ENCODE assay signal across 21 cellular contexts in the genomic region with DNA sequence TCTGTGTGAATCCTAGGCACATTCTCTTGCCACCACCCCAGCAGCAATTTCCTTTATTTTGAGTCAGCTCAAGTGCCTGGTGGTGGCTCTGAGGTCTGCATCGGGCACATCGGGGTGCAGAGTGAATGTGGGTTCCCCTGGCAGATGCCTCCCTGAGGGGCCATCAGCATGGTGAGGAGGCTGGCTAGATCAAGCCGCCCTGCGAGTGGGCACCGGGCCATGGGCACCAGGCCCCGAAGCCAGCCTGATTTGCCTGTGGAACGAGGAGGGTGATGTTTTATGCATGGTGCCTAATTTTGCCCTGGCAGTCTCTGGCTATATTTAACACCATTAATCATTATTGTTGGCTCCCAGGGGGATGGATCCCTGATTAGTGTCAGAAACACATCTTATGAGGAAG. TPM values are rescaled to one million over a fixed set of nuclear protein-coding genes. Genes with fewer than 3 reads are reported as not detected.
DNase-seq lines count a peak whose midpoint lies in the region; ATAC-seq and TF ChIP-seq lines count a peak whose summit lies in the region.
"Had no signal": no experiment of that assay in that cellular context is flagged by ENCODE, and none has a peak within 500 bp of the region (broad histone marks: within the 10 kb centered on the region; RNA-seq: fewer than 3 reads in every experiment).

No MANE protein-coding gene starts in this region.

- no peaks in the 10 kb centered on the region for H3K9me3 Mint-ChIP-seq in CD4-positive, alpha-beta T cell
- H3K9me3 Mint-ChIP-seq: CD4-positive, alpha-beta memory T cell; HFFc6 had no signal

- no peaks in the 10 kb centered on the region for H3K36me3 Mint-ChIP-seq in CD4-positive, alpha-beta T cell (ENCODE audit: low read depth)
- H3K36me3 Mint-ChIP-seq: CD14-positive monocyte; CD4-positive, alpha-beta memory T cell had no signal

- CTCF ChIA-PET in CD4-positive, alpha-beta T cell (lab: Charles Lee): no interaction called here

- no peaks in the 10 kb centered on the region; the same call in 1 of the 2 replicates for H3K27me3 ChIP-seq in Karpas-422 (ENCODE audit: low read length)
- H3K27me3 ChIP-seq in CD4-positive, alpha-beta T cell (ENCODE audit: control insufficient read depth, insufficient read depth, low read length): no peaks in the 10 kb centered on the region
- H3K27me3 ChIP-seq: BE2C; BLaER1 treated with 17β-estradiol and CSF1 and Interleukin-3, amounts not matched to agents 10 nM and 100 nM had no signal

- peak overlapping the region; percentile 31; the same call in 1 of the 2 replicates for H3K9ac ChIP-seq in Karpas-422 (ENCODE audit: low read length)
- H3K9ac ChIP-seq: BLaER1 treated with 17β-estradiol and CSF1 and Interleukin-3, amounts not matched to agents 10 nM and 100 nM had no signal

- no peak overlapping the region for H2AFZ ChIP-seq in Karpas-422 (ENCODE audit: low read length)
- H2AFZ ChIP-seq: GM23338 had no signal

- H4K20me1 ChIP-seq in Karpas-422 (ENCODE audit: insufficient read depth, low read depth, low read length): no peaks in the 10 kb centered on the region
- H4K20me1 ChIP-seq: BLaER1 treated with 17β-estradiol and CSF1 and Interleukin-3, amounts not matched to agents 10 nM and 100 nM had no signal

- H3K27ac ChIP-seq in Karpas-422 (ENCODE audit: low read length) (peak overlapping the region; percentile 82), coronary artery (no peak overlapping the region)
- no peak overlapping the region for H3K27ac ChIP-seq in CD4-positive, alpha-beta T cell (ENCODE audit: low read depth, low read length)
- H3K27ac ChIP-seq: A549; BLaER1 treated with 17β-estradiol and CSF1 and Interleukin-3, amounts not matched to agents 10 nM and 100 nM had no signal

- H3K36me3 ChIP-seq in Karpas-422 (ENCODE audit: insufficient read depth, low read length): no peaks in the 10 kb centered on the region
- H3K36me3 ChIP-seq: BE2C; BLaER1 treated with 17β-estradiol and CSF1 and Interleukin-3, amounts not matched to agents 10 nM and 100 nM; HAP-1 had no signal

- no peaks in the 10 kb centered on the region for H3K27me3 Mint-ChIP-seq in CD4-positive, alpha-beta T cell

- ATAC-seq in CD4-positive, alpha-beta T cell (ENCODE audit: poor library complexity): no peak
- ATAC-seq: A549, GM12878, GM23338 had no signal

- no peak overlapping the region for H3K27ac Mint-ChIP-seq in CD4-positive, alpha-beta T cell
- H3K27ac Mint-ChIP-seq: CD14-positive monocyte; CD4-positive, alpha-beta memory T cell; GM23338; HFFc6 had no signal

- intact Hi-C loops in CD4-positive, alpha-beta T cell (cut with DNase I, micrococcal nuclease): no loop called here

- DNase-seq in Karpas-422 (peak; percentile 56), coronary artery (ENCODE audit: low spot score) (peak; percentile 43), mesenteric fat pad (ENCODE audit: low spot score) (peak; percentile 43), SIG-M5 treated with dmso at 0.1 percent for 504 hours (lab: John Stamatoyannopoulos, UW; ENCODE audit: unreplicated experiment) (no peak), H4 (ENCODE audit: low spot score) (no peak)
- no peak for DNase-seq in CD4-positive, alpha-beta T cell
- DNase-seq: 8988T; ACHN; AML-193; Calu3; CD4-positive, alpha-beta memory T cell; COR-L47; DND-41; HFFc6 had no signal

- no peaks in the 10 kb centered on the region for H3K9me2 ChIP-seq in Karpas-422 (replicated peaks; ENCODE audit: insufficient read depth, low read length)

- no peaks in the 10 kb centered on the region for H3K79me2 ChIP-seq in Karpas-422 (ENCODE audit: low read length)

- H3K4me2 ChIP-seq in Karpas-422 (ENCODE audit: low read depth, low read length, poor library complexity, severe bottlenecking): peak overlapping the region; percentile 50
- H3K4me2 ChIP-seq: A549, GM23338 had no signal

- no peaks in the 10 kb centered on the region; the same call in 1 of the 2 replicates for H3K9me3 ChIP-seq in Karpas-422 (ENCODE audit: low read length)
- no peaks in the 10 kb centered on the region for H3K9me3 ChIP-seq in CD4-positive, alpha-beta T cell (ENCODE audit: control insufficient read depth, low read length)
- H3K9me3 ChIP-seq: A549, BE2C, HAP-1 had no signal

- H3K4me3 Mint-ChIP-seq in CD4-positive, alpha-beta T cell: no peak overlapping the region
- H3K4me3 Mint-ChIP-seq: CD14-positive monocyte; CD4-positive, alpha-beta memory T cell; GM23338; HFFc6 had no signal

- H3K4me1 ChIP-seq in Karpas-422 (ENCODE audit: low read length): peaks cover 85% of the 10 kb centered on the region
- H3K4me1 ChIP-seq: A549, BE2C, HAP-1 had no signal

- no peak for TF ChIP-seq CTCF in coronary artery (IDR thresholded peaks at IDR 0.05)
- no peak for TF ChIP-seq CTCF in CD4-positive, alpha-beta T cell (IDR thresholded peaks at IDR 0.05)

- no peaks in the 10 kb centered on the region for H3K4me1 Mint-ChIP-seq in CD4-positive, alpha-beta T cell (ENCODE audit: low read depth)
- H3K4me1 Mint-ChIP-seq: CD14-positive monocyte; CD4-positive, alpha-beta memory T cell; GM23338 had no signal

- H3K4me3 ChIP-seq in Karpas-422 (ENCODE audit: low read length) (peak overlapping the region; percentile 40), coronary artery (no peak overlapping the region)
- H3K4me3 ChIP-seq: A549; BLaER1 treated with 17β-estradiol and CSF1 and Interleukin-3, amounts not matched to agents 10 nM and 100 nM; GM12878; GM23338; HAP-1 had no signal

- POLR2A ChIA-PET in CD4-positive, alpha-beta T cell (lab: Charles Lee): no interaction called here

RNA-seq across cellular contexts. Expression of a gene that starts 36.3 kb away (rescaled TPM):
- total RNA-seq in Karpas-422 (2014; rRNA removed; shearing (Covaris generic); ENCODE audit: low replicate concordance): 0.11 TPM in 1 of 2 replicates, not detected in the other
- total RNA-seq in mesenteric fat pad: not detected
- total RNA-seq in CD4-positive, alpha-beta T cell: not detected
- total RNA-seq in H4 (2014; rRNA removed; shearing (Covaris generic)): 0.06 and 0.70 TPM in 2 replicates
- total RNA-seq: Calu3; CD4-positive, alpha-beta memory T cell; GM12878 had no signal

Comparison
In these comparisons a context has a peak if more than half of its experiments do, and no peak if none do; other contexts are left out.
1. DNase-seq: peak in Karpas-422 (single experiment), coronary artery (single experiment) and mesenteric fat pad (single experiment); none in CD4-positive, alpha-beta T cell (0 of 10), SIG-M5 treated with dmso at 0.1 percent for 504 hours (single experiment) and H4 (single experiment).